Comparison of ENCODE assay signal across 19 cellular contexts in the genomic region with DNA sequence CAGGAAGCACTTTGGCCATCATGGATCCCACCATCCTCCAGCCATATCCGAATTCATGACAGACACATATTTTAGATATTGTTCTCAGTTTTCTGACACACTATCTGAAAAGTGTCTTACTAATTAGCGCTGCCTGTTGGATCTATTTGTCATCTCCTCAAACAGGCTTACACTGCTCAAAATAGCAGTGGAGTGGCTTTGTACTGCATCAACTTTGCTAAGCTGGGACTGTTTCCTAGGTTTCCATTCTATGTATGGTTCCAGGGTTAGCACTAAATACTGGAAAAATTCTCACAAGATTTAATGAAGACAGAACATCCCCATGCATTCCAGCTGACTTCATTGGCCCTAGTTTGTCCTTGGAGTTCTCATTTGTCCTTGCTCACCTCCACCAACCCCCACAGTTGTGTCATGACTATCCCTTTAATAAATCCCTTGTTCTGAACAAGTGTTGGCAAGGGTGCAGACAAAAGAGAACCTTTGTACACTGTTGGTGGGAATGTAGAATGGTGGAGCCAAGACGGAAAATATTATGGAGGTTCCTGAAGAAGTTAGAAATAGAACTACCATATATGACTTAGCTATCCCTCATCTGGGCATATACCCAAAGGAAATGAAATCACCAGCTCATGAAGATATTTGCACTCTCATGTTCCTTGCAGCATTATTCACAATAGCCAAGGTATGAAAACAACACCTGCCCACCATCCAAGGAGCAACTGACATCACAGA.
A peak's percentile ranks its signal among the peaks of the same experiment; 100 is the strongest.
DNase-seq lines count a peak whose midpoint lies in the region; ATAC-seq and TF ChIP-seq lines count a peak whose summit lies in the region.
"Had no signal": no experiment of that assay in that cellular context is flagged by ENCODE, and none has a peak within 500 bp of the region (broad histone marks: within the 10 kb centered on the region; RNA-seq: fewer than 3 reads in every experiment).

No MANE protein-coding gene starts in this region.

- peak; percentile 35 for TF ChIP-seq CTCF in HFFc6 (IDR thresholded peaks at IDR 0.05)
- no peak for TF ChIP-seq CTCF in astrocyte of the spinal cord (IDR thresholded peaks at IDR 0.05; ENCODE audit: low read depth, low read length)
- TF ChIP-seq CTCF in fibroblast of the aortic adventitia (IDR thresholded peaks at IDR 0.05; ENCODE audit: insufficient read depth, low read length) = no peak
- TF ChIP-seq CTCF in suprapubic skin (IDR thresholded peaks at IDR 0.05) = no peak

- in situ Hi-C loops in astrocyte of the spinal cord (cut with HindIII; ENCODE audit: low sequenced_read_pairs) = no loop called here

- H3K9me3 Mint-ChIP-seq in HFFc6 = no peaks in the 10 kb centered on the region
- H3K9me3 Mint-ChIP-seq: activated CD8-positive, alpha-beta T cell treated with anti-CD3 and anti-CD28 coated beads for 36 hours; activated naive CD8-positive, alpha-beta T cell treated with anti-CD3 and anti-CD28 coated beads, Interleukin-2, amount 50 U/mL, for 24 hours; nephron had no signal

- H3K36me3 Mint-ChIP-seq in HFFc6 (ENCODE audit: low read depth) (no peaks in the 10 kb centered on the region), T-helper 17 cell (ENCODE audit: low read depth) (peaks cover 7% of the 10 kb centered on the region)
- H3K36me3 Mint-ChIP-seq: CD4-positive, CD25-positive, alpha-beta regulatory T cell had no signal

- no peak overlapping the region for H3K27ac ChIP-seq in suprapubic skin
- H3K27ac ChIP-seq: testis had no signal

- ATAC-seq in T-helper 17 cell (no peak), GM18907 (IDR thresholded peaks at IDR 0.05; ENCODE audit: unreplicated experiment) (no peak), GM18870 (IDR thresholded peaks at IDR 0.05; ENCODE audit: unreplicated experiment) (no peak)
- ATAC-seq: activated CD8-positive, alpha-beta T cell treated with anti-CD3 and anti-CD28 coated beads for 36 hours; activated naive CD8-positive, alpha-beta T cell treated with anti-CD3 and anti-CD28 coated beads, Interleukin-2, amount 50 U/mL, for 24 hours had no signal

- H3K27ac Mint-ChIP-seq in HFFc6 = peak overlapping the region; percentile 65
- H3K27ac Mint-ChIP-seq in T-helper 17 cell = no peak overlapping the region
- H3K27ac Mint-ChIP-seq: activated CD8-positive, alpha-beta T cell treated with anti-CD3 and anti-CD28 coated beads for 36 hours; activated naive CD8-positive, alpha-beta T cell treated with anti-CD3 and anti-CD28 coated beads, Interleukin-2, amount 50 U/mL, for 24 hours; CD4-positive, CD25-positive, alpha-beta regulatory T cell; nephron had no signal

- TF ChIP-seq POLR2A in suprapubic skin (IDR thresholded peaks at IDR 0.05) = no peak

- TF ChIP-seq EP300 in suprapubic skin (IDR thresholded peaks at IDR 0.05) = peak; percentile 47

- H3K27me3 Mint-ChIP-seq in HFFc6 (ENCODE audit: insufficient read depth) (no peaks in the 10 kb centered on the region), T-helper 17 cell (peaks cover 30% of the 10 kb centered on the region)

- no peaks in the 10 kb centered on the region for H3K9me3 ChIP-seq in suprapubic skin
- no peaks in the 10 kb centered on the region for H3K9me3 ChIP-seq in T-helper 17 cell (ENCODE audit: control insufficient read depth, low read length, poor library complexity, severe bottlenecking)
- H3K9me3 ChIP-seq: testis had no signal

- H3K4me3 Mint-ChIP-seq in HFFc6 = no peak overlapping the region
- H3K4me3 Mint-ChIP-seq in T-helper 17 cell = no peak overlapping the region
- H3K4me3 Mint-ChIP-seq: activated CD8-positive, alpha-beta T cell treated with anti-CD3 and anti-CD28 coated beads for 36 hours; activated naive CD8-positive, alpha-beta T cell treated with anti-CD3 and anti-CD28 coated beads, Interleukin-2, amount 50 U/mL, for 24 hours; CD4-positive, CD25-positive, alpha-beta regulatory T cell; nephron had no signal

- peak; percentile 32 for DNase-seq in HFFc6
- peak; percentile 81 for DNase-seq in astrocyte of the spinal cord (ENCODE audit: low read depth, low spot score)
- peak; percentile 78 for DNase-seq in fibroblast of the aortic adventitia (ENCODE audit: low read depth)
- DNase-seq in suprapubic skin (ENCODE audit: low spot score in 2 of 2) = no peak
- DNase-seq in T-helper 17 cell = no peak
- DNase-seq: activated CD8-positive, alpha-beta T cell treated with anti-CD3 and anti-CD28 coated beads for 36 hours; activated naive CD8-positive, alpha-beta T cell treated with anti-CD3 and anti-CD28 coated beads, Interleukin-2, amount 50 U/mL, for 24 hours; CD4-positive, CD25-positive, alpha-beta regulatory T cell; DND-41; GOT3; MM.1S; NCI-H1930; NCI-H526 treated with DMSO at 0.1 percent for 48 hours; SW 1271; testis had no signal

- no peaks in the 10 kb centered on the region for H3K36me3 ChIP-seq in suprapubic skin

- WGBS in suprapubic skin = 28% methylated on average over 3 of the region's 3 CpGs

- H3K4me3 ChIP-seq in astrocyte of the spinal cord (ENCODE audit: low read depth, low read length) = no peak overlapping the region
- no peak overlapping the region for H3K4me3 ChIP-seq in fibroblast of the aortic adventitia (ENCODE audit: low read depth, low read length)
- no peak overlapping the region for H3K4me3 ChIP-seq in suprapubic skin
- H3K4me3 ChIP-seq: lung, testis had no signal

- H3K4me1 Mint-ChIP-seq in HFFc6 (ENCODE audit: low read depth) (peaks cover 77% of the 10 kb centered on the region), T-helper 17 cell (peaks cover 5% of the 10 kb centered on the region)

- peaks cover 15% of the 10 kb centered on the region for H3K4me1 ChIP-seq in suprapubic skin

- H3K27me3 ChIP-seq in suprapubic skin = no peaks in the 10 kb centered on the region
- H3K27me3 ChIP-seq: testis had no signal

Comparison
In these comparisons a context has a peak if more than half of its experiments do, and no peak if none do; other contexts are left out.
1. DNase-seq: peak in HFFc6 (single experiment), astrocyte of the spinal cord (single experiment) and fibroblast of the aortic adventitia (single experiment); none in suprapubic skin (0 of 2) and T-helper 17 cell (0 of 3).